ENCODE assay signal across 8 cellular contexts in the genomic region with DNA sequence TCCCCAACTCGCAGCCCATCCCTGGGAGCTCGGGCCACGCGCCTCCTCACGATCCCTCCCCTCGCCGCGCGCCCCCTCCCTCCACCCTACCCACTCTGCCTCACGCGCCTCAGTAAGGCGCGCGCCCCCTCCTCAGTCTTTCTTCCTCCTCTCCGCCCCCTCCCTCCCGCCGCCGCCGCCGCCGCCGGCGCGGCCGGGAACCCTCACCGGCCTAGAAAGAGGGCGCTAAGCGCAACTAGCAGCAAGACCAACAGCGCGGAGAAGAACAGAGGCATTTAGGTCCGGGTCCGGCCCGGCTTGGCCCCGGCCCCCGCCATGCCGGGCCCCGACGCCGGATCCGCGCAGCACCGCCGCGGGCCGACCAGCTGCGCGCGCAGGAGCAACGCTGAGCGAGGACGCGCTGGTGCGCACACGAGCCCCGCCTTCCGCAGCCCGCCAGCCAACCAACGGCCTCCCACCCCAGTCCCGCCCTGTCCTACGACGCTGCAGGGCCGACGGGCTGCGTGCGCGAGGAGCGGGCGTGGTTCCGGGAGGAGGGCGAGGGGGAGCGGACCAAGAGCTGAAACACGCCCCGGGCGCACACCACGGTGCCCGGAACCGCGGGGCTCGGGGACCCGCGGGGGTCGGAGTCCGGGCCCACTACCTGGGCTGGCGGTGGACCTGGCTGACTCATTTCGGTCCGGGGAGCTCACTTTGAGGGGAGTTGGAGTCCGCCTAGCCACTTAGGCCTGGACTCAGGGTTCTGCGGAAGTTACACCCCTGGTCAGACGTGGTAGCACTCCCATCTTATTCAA. TPM values are rescaled to one million over a fixed set of nuclear protein-coding genes. Genes with fewer than 3 reads are reported as not detected.
DNase-seq lines count a peak whose midpoint lies in the region; TF ChIP-seq lines count a peak whose summit lies in the region.

A gene (minus strand): TSS at position 377 of the 794 bp plus-strand sequence. CDS start 102 bp downstream, at position 275.

- H3K9me2 ChIP-seq in SK-N-SH, result no peaks in the 10 kb centered on the region

- H3K9ac ChIP-seq in SK-N-SH, result peak within 1 kb of the TSS; percentile 84

- H3K4me1 ChIP-seq in SK-N-SH (ENCODE audit: control insufficient read depth in 1 of 2, insufficient read depth in 2 of 2, low read depth in 1 of 2, low read length in 1 of 2), result peaks cover 6 to 14% of the 10 kb centered on the region in 2 experiments; a peak in 3 of 4 replicates
- peaks cover 34% of the 10 kb centered on the region for H3K4me1 ChIP-seq in suprapubic skin

- TF ChIP-seq CTCF in HFF-Myc (IDR thresholded peaks at IDR 0.05; ENCODE audit: low read depth, low read length, missing control alignments) (no peak), SK-N-SH (IDR thresholded peaks at IDR 0.05) (no peak), suprapubic skin (IDR thresholded peaks at IDR 0.05) (no peak)

- no peak for TF ChIP-seq EP300 in SK-N-SH (IDR thresholded peaks at IDR 0.05; ENCODE audit: borderline replicate concordance in 1 of 2, low read depth in 1 of 2, low read length in 1 of 2)
- TF ChIP-seq EP300 in suprapubic skin (IDR thresholded peaks at IDR 0.05), result no peak

- H3K4me2 ChIP-seq in SK-N-SH, result peak within 1 kb of the TSS; percentile 97

- peak in 1 of 2 donors; percentile 81 for TF ChIP-seq POLR2A in suprapubic skin (IDR thresholded peaks at IDR 0.05)

- peak; percentile 100 for DNase-seq in GM03348 (ENCODE audit: low spot score)
- DNase-seq in HFF-Myc (ENCODE audit: extremely low read depth, low read depth), result peak; percentile 64
- DNase-seq in NCI-H1048 (lab: John Stamatoyannopoulos, UW), result peak; percentile 93
- peak; percentile 99 for DNase-seq in SK-N-SH
- DNase-seq in activated naive CD4-positive, alpha-beta T cell treated with anti-CD3 and anti-CD28 coated beads, Interleukin-2, amount 50 U/mL, for 16 hours, result peak; percentile 97
- peak; percentile 95 for DNase-seq in globus pallidus (ENCODE audit: low spot score)
- DNase-seq in occipital lobe (lab: John Stamatoyannopoulos, UW), result peak; percentile 93
- DNase-seq in suprapubic skin (ENCODE audit: low spot score in 2 of 2), result peak; percentile 98

- no peak for TF ChIP-seq RAD21 in SK-N-SH (IDR thresholded peaks at IDR 0.05; ENCODE audit: low read length)

- H3K9me3 ChIP-seq in SK-N-SH, result no peaks in the 10 kb centered on the region
- no peaks in the 10 kb centered on the region for H3K9me3 ChIP-seq in suprapubic skin

- 2% methylated on average over 33 of the region's 89 CpGs for WGBS in SK-N-SH (ENCODE audit: low lambda C conversion rate)
- 1% methylated on average over 64 of the region's 89 CpGs for WGBS in suprapubic skin

- peaks cover 56% of the 10 kb centered on the region for H3K79me2 ChIP-seq in SK-N-SH (ENCODE audit: insufficient read depth)

- H3K4me3 ChIP-seq in HFF-Myc (replicated peaks; ENCODE audit: low read depth, low read length), result peak within 1 kb of the TSS; percentile 93
- peak within 1 kb of the TSS; percentile 89 to 95 for H3K4me3 ChIP-seq in SK-N-SH (ENCODE audit: low read depth in 2 of 2, low read length in 1 of 2)
- peak within 1 kb of the TSS; percentile 74 for H3K4me3 ChIP-seq in suprapubic skin

- peaks cover 34 to 49% of the 10 kb centered on the region in 2 experiments for H3K36me3 ChIP-seq in SK-N-SH (replicated peaks in 1 of 2; ENCODE audit: control insufficient read depth in 1 of 2, insufficient read depth in 2 of 2, low read length in 1 of 2)
- H3K36me3 ChIP-seq in suprapubic skin, result peaks cover 41% of the 10 kb centered on the region

- H2AFZ ChIP-seq in SK-N-SH (ENCODE audit: low read depth), result peak within 1 kb of the TSS; percentile 86

- POLR2A ChIA-PET in SK-N-SH (lab: Yijun Ruan, JAX), result interaction anchor here (0.9 to 1.7 kb wide), 5 partner anchors 10 to 75 kb away, joined by 3 to 7 read pairs (median 3); a partner anchor contains a TSS

- CTCF ChIA-PET in SK-N-SH (lab: Yijun Ruan, JAX), result interaction anchor here (0.7 to 4.1 kb wide), 22 partner anchors 11 to 150 kb away, joined by 3 to 50 read pairs (median 5); a partner anchor contains a TSS

- peaks cover 9% of the 10 kb centered on the region for H4K20me1 ChIP-seq in SK-N-SH (ENCODE audit: insufficient read depth)

- peak within 1 kb of the TSS; percentile 60 to 85 for H3K27ac ChIP-seq in SK-N-SH (ENCODE audit: low read depth in 2 of 2, low read length in 1 of 2)
- peak within 1 kb of the TSS; percentile 90 for H3K27ac ChIP-seq in suprapubic skin

- peaks cover 35% of the 10 kb centered on the region for H3F3A ChIP-seq in SK-N-SH (replicated peaks; ENCODE audit: insufficient read depth)

- H3K27me3 ChIP-seq in SK-N-SH (ENCODE audit: insufficient read depth) (no peaks in the 10 kb centered on the region), suprapubic skin (no peaks in the 10 kb centered on the region)

TF ChIP-seq in SK-N-SH, 30 proteins besides CTCF, POLR2A, EP300 and RAD21:
- no peak for TF ChIP-seq EZH2phosphoT487 (IDR thresholded peaks at IDR 0.05; ENCODE audit: borderline replicate concordance, low read depth)
- 0 out of 2 replicates have a peak, but pooled peaks have one; percentile 47 for TF ChIP-seq YY1 (IDR thresholded peaks at IDR 0.05; ENCODE audit: low read depth)
- TF ChIP-seq ELF1 (IDR thresholded peaks at IDR 0.05), result peak; percentile 56
- TF ChIP-seq, protein P1, sequence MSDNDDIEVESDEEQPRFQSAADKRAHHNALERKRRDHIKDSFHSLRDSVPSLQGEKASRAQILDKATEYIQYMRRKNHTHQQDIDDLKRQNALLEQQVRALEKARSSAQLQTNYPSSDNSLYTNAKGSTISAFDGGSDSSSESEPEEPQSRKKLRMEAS (IDR thresholded peaks at IDR 0.05; ENCODE audit: low read depth), result peak; percentile 48; the same call in 1 of the 2 replicates
- TF ChIP-seq SIN3A (IDR thresholded peaks at IDR 0.05; ENCODE audit: borderline replicate concordance, low read depth, low read length), result peak; percentile 51; the same call in 1 of the 2 replicates
- peak; percentile 69 for TF ChIP-seq TAF1 (IDR thresholded peaks at IDR 0.05; ENCODE audit: borderline replicate concordance, low read depth, low read length)
- TF ChIP-seq POLR2AphosphoS5 (IDR thresholded peaks at IDR 0.05; ENCODE audit: low read depth, low read length), result peak; percentile 92
- 0 out of 2 replicates have a peak, but pooled peaks have one; percentile 37 for TF ChIP-seq RFX5 (IDR thresholded peaks at IDR 0.05; ENCODE audit: low read length)
- TF ChIP-seq GABPA (IDR thresholded peaks at IDR 0.05; ENCODE audit: low read depth), result peak; percentile 57
- no peak for TF ChIP-seq RCOR1 (IDR thresholded peaks at IDR 0.05; ENCODE audit: low read length)
- no peak for TF ChIP-seq CHD2 (IDR thresholded peaks at IDR 0.05; ENCODE audit: low read length, partially characterized antibody)
- peak; percentile 77 for TF ChIP-seq NRF1 (IDR thresholded peaks at IDR 0.05; ENCODE audit: low read depth, low read length)
- no peak for TF ChIP-seq RXRA (IDR thresholded peaks at IDR 0.05; ENCODE audit: borderline replicate concordance, low read depth)
- peak; percentile 89 for TF ChIP-seq MXI1 (IDR thresholded peaks at IDR 0.05; ENCODE audit: low read depth, low read length)

RNA-seq across cellular contexts. Expression of the gene that starts here (rescaled TPM):
- polyA plus RNA-seq in SK-N-SH (2012; rRNA removed), result 46.4 and 77.8 TPM in 2 replicates
- 33.6 and 42.3 TPM in 2 replicates for polyA plus RNA-seq in SK-N-SH (2012; cell fraction: cytosol; rRNA removed)
- 70.9 and 98.6 TPM in 2 replicates for polyA plus RNA-seq in SK-N-SH (2012; cell fraction: nucleus; rRNA removed)
- total RNA-seq in occipital lobe (83.8 TPM), suprapubic skin (100 to 1,000 TPM in 3 of 4 donors, 10 to 100 TPM in 1; 82.7 to 139 (median 125) TPM)

Comparison
In these comparisons a context has a peak if more than half of its experiments do, and no peak if none do; other contexts are left out.
1. Peak in every context shown above with its lines: DNase-seq, H3K4me3 ChIP-seq and H3K27ac ChIP-seq.